27 cellular contexts compared by ENCODE assay signal in the genomic region with DNA sequence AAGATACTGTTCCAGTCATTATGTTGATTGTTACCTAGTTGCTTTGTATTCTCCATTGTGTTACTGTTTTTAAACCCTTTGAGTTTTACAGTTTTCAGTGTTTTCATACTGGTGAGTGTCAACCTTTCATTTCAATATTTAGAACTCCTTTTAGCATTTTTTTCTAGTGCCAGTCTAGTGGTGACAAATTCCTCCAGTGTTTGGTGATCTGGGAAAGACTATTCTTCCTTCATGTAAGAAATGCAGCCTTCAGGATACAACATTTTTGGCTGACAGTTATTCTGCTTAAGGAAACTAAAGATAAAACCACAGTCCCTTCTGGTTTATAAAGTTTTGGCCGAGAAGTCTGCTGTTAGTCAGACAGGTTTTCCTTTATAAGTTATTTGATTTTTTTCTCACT.
"Had no signal": no experiment of that assay in that cellular context is flagged by ENCODE, and none has a peak within 500 bp of the region (broad histone marks: within the 10 kb centered on the region; RNA-seq: fewer than 3 reads in every experiment).

No MANE protein-coding gene starts in this region.

- H3K27me3 ChIP-seq: stomach, suprapubic skin, testis, thyroid gland, tibial artery, tibial nerve, transverse colon, upper lobe of left lung, upper lobe of right lung, uterus, vagina had no signal

- H3K36me3 ChIP-seq: stomach, suprapubic skin, thoracic aorta, thyroid gland, tibial artery, tibial nerve, transverse colon, upper lobe of left lung, upper lobe of right lung, vagina had no signal

- H3K4me1 ChIP-seq: stomach, suprapubic skin, testis, thyroid gland, tibial artery, tibial nerve, transverse colon, upper lobe of left lung, upper lobe of right lung, uterus, vagina had no signal

- H3K4me3 ChIP-seq: stomach, suprapubic skin, testis, thoracic aorta, thyroid gland, tibial artery, tibial nerve, transverse colon, upper lobe of left lung, upper lobe of right lung, uterus, vagina had no signal

- H3K27ac ChIP-seq: stomach, suprapubic skin, testis, thoracic aorta, thyroid gland, tibial artery, tibial nerve, transverse colon, upper lobe of left lung, upper lobe of right lung, uterus, vagina had no signal

- ATAC-seq: stimulated activated effector memory CD8-positive, alpha-beta T cell treated with anti-CD3 and anti-CD28 coated beads, Interleukin-12 subunit alpha, Interleukin-12 subunit beta, amount 100 ng/mL, for 72 hours; stimulated activated memory B cell treated with anti-CD40 and anti-IgM and Interleukin-4, amounts not matched to agents 10 μg/mL and 1 μg/mL and 100 μg/mL, for 72 hours; stimulated activated naive B cell treated with anti-CD40 and anti-IgM and Interleukin-4, amounts not matched to agents 10 μg/mL and 1 μg/mL and 100 μg/mL, for 72 hours; stimulated activated naive CD8-positive, alpha-beta T cell treated with anti-CD3 and anti-CD28 coated beads, Interleukin-15, amount 100 ng/mL, for 72 hours; stimulated activated naive CD8-positive, alpha-beta T cell treated with anti-CD3 and anti-CD28 coated beads, Interleukin-15, Interleukin-2, amounts not matched to agents 100 U/mL and 50 U/mL, for 24 hours; upper lobe of right lung had no signal

- FAIRE-seq: urothelium cell line had no signal

- DNase-seq: stimulated activated CD4-positive, alpha-beta T cell treated with anti-CD3 and anti-CD28 coated beads, Interleukin-2, amount 100 ng/mL, for 48 hours; stimulated activated CD4-positive, alpha-beta T cell treated with anti-CD3 and anti-CD28 coated beads, Interleukin-4, amount 100 ng/mL, for 1 hour; stimulated activated CD4-positive, alpha-beta T cell treated with anti-CD3 and anti-CD28 coated beads, Interleukin-4, amount 100 ng/mL, for 24 hours; stimulated activated CD4-positive, alpha-beta T cell treated with anti-CD3 and anti-CD28 coated beads, Interleukin-4, amount 100 ng/mL, for 4 hours; stimulated activated CD8-positive, alpha-beta memory T cell treated with anti-CD3 and anti-CD28 coated beads, Interleukin-4, amount 100 ng/mL, for 48 hours; stimulated activated naive B cell treated with anti-CD40 and anti-IgM and Interleukin-4, amounts not matched to agents 10 μg/mL and 1 μg/mL and 100 μg/mL, for 72 hours; stimulated activated naive CD4-positive, alpha-beta T cell; stimulated activated naive CD4-positive, alpha-beta T cell treated with Interleukin-2 at 50 U/mL for 16 hours; stimulated activated naive CD8-positive, alpha-beta T cell treated with anti-CD3 and anti-CD28 coated beads, Interleukin-15, amount 100 ng/mL, for 72 hours; stimulated activated naive CD8-positive, alpha-beta T cell treated with anti-CD3 and anti-CD28 coated beads, Interleukin-15, Interleukin-2, amounts not matched to agents 100 U/mL and 50 U/mL, for 24 hours; stomach; substantia nigra; testis; thyroid gland; tibial artery; transverse colon; trophoblast cell; upper lobe of left lung; upper lobe of right lung; uterus had no signal

- H3K9me3 ChIP-seq: suprapubic skin, testis, thyroid gland, upper lobe of right lung, uterus, vagina had no signal
